ENCODE assay signal across 11 cellular contexts in genomic region chr12:15928870-15929571, GRCh38. TPM values are rescaled to one million over a fixed set of nuclear protein-coding genes. Genes with fewer than 3 reads are reported as not detected.
DNase-seq lines count a peak whose midpoint lies in the region; ATAC-seq and TF ChIP-seq lines count a peak whose summit lies in the region.
"Had no signal": no experiment of that assay in that cellular context is flagged by ENCODE, and none has a peak within 500 bp of the region (broad histone marks: within the 10 kb centered on the region; RNA-seq: fewer than 3 reads in every experiment).

No MANE protein-coding gene starts in this region.

- H3K9ac ChIP-seq in H9 (ENCODE audit: extremely low read depth, insufficient read length, low read length): no peak overlapping the region

- DNase-seq in ACHN (peak; percentile 77), H9 (no peak), body of pancreas (peak; percentile 25 to 67 (median 35)), medulla oblongata (ENCODE audit: extremely low spot score) (peak; percentile 28), EL (no peak)
- DNase-seq in activated CD4-positive, alpha-beta T cell treated with anti-CD3 and anti-CD28 coated beads, Interleukin-2, amount 50 U/mL, for 48 hours: no peak
- DNase-seq: CD4-positive, CD25-positive, alpha-beta regulatory T cell; ovary had no signal

- no peaks in the 10 kb centered on the region for H3K23me2 ChIP-seq in H9 (ENCODE audit: insufficient read length, low read depth, low read length, poor library complexity, severe bottlenecking)

- in situ Hi-C loops in ACHN (cut with HindIII; ENCODE audit: low pct_ligation_motif_present, low pct_unique_long_range_greater_than_20kb, low sequenced_read_pairs): no loop called here

- H3K14ac ChIP-seq in H9 (ENCODE audit: insufficient read depth, low read length): no peak overlapping the region

- peaks cover 0 to 1% (median 0%) of the 10 kb centered on the region in 3 experiments; a peak in 1 of 7 replicates for H3K36me3 Mint-ChIP-seq in H9 (ENCODE audit: insufficient read depth in 1 of 3, low read depth in 3 of 3)

- peaks cover 32 to 40% of the 10 kb centered on the region in 2 experiments for H3K4me1 Mint-ChIP-seq in H9

- no peak overlapping the region for H3K4me3 Mint-ChIP-seq in H9
- H3K4me3 Mint-ChIP-seq: CD4-positive, CD25-positive, alpha-beta regulatory T cell had no signal

- no peak overlapping the region for H3K23ac ChIP-seq in H9 (ENCODE audit: insufficient read length, low read depth, low read length)

- H3K27ac Mint-ChIP-seq in H9: peak overlapping the region in 2 of 3 experiments; percentile 46 to 51; a peak in 1 of 7 replicates
- H3K27ac Mint-ChIP-seq: CD4-positive, CD25-positive, alpha-beta regulatory T cell had no signal

- H3K9me3 ChIP-seq in H9 (ENCODE audit: control insufficient read depth, low read depth, low read length): no peaks in the 10 kb centered on the region
- H3K9me3 ChIP-seq in body of pancreas: no peaks in the 10 kb centered on the region
- H3K9me3 ChIP-seq: adrenal gland, ovary had no signal

- no peaks in the 10 kb centered on the region for H3K79me2 ChIP-seq in H9 (ENCODE audit: insufficient read depth, low read length)

- H3K27ac ChIP-seq in H9 (ENCODE audit: insufficient read length, low read depth, low read length) (no peak overlapping the region), body of pancreas (peak overlapping the region in 2 of 4 donors; percentile 19 to 44)
- H3K27ac ChIP-seq: adrenal gland, ovary had no signal

- no peaks in the 10 kb centered on the region for H3K27me3 Mint-ChIP-seq in H9 (ENCODE audit: low read depth)
- H3K27me3 Mint-ChIP-seq: CD4-positive, CD25-positive, alpha-beta regulatory T cell had no signal

- H3K4me1 ChIP-seq in H9 (ENCODE audit: insufficient read depth, low read length): no peaks in the 10 kb centered on the region; the same call in 1 of the 2 replicates
- peaks cover 15% of the 10 kb centered on the region for H3K4me1 ChIP-seq in body of pancreas

- H3K4me3 ChIP-seq in body of pancreas: no peak overlapping the region
- H3K4me3 ChIP-seq: adrenal gland, ovary had no signal

- no CpG with 5 or more reads among the region's 10 CpGs for WGBS in H9 (ENCODE audit: extremely low coverage, insufficient read length, low lambda C conversion rate)
- 37 to 41% methylated on average over 9 to 10 of the region's 10 CpGs for WGBS in body of pancreas, 2 donors

- no peak overlapping the region for H2BK15ac ChIP-seq in H9 (ENCODE audit: low read depth, low read length)

- no peak overlapping the region for H3T11ph ChIP-seq in H9 (ENCODE audit: low read length)

- ATAC-seq in body of pancreas (peak; percentile 70), HG02885 (IDR thresholded peaks at IDR 0.05; ENCODE audit: poor library complexity, unreplicated experiment) (no peak), HG03196 (IDR thresholded peaks at IDR 0.05; ENCODE audit: unreplicated experiment) (no peak)

- no peak overlapping the region for H3K56ac ChIP-seq in H9 (ENCODE audit: insufficient read length, low read depth, low read length)

- H3K4me2 ChIP-seq in H9 (ENCODE audit: insufficient read depth, insufficient read length, low read length): no peak overlapping the region

- no peaks in the 10 kb centered on the region for H3K79me1 ChIP-seq in H9 (ENCODE audit: insufficient read depth, low read depth, low read length, poor library complexity, severe bottlenecking)

- no peak for TF ChIP-seq CTCF in H9 (conservative IDR thresholded peaks at IDR 0.05)
- TF ChIP-seq CTCF in body of pancreas (IDR thresholded peaks at IDR 0.05): no peak

- no peak overlapping the region for H2AFZ ChIP-seq in H9 (ENCODE audit: low read length)

- no peak overlapping the region for H2BK20ac ChIP-seq in H9 (ENCODE audit: low read depth, low read length, poor library complexity, severe bottlenecking)

- no peaks in the 10 kb centered on the region; a peak in 1 of 5 replicates for H3K9me3 Mint-ChIP-seq in H9

- no peaks in the 10 kb centered on the region for H4K20me1 ChIP-seq in H9 (ENCODE audit: control insufficient read depth, insufficient read depth, insufficient read length)

- H4K91ac ChIP-seq in H9 (ENCODE audit: insufficient read length, low read depth, low read length): no peak overlapping the region

- no peak overlapping the region for H2BK120ac ChIP-seq in H9 (ENCODE audit: low read depth, low read length, poor library complexity, severe bottlenecking)

- H3K18ac ChIP-seq in H9 (ENCODE audit: insufficient read length, low read depth, low read length): no peak overlapping the region

- intact Hi-C loops in body of pancreas (cut with DNase I): no loop called here

- no peaks in the 10 kb centered on the region for H3K27me3 ChIP-seq in H9 (ENCODE audit: insufficient read depth, low read length)
- no peaks in the 10 kb centered on the region for H3K27me3 ChIP-seq in body of pancreas
- H3K27me3 ChIP-seq: adrenal gland, ovary had no signal

- no peak overlapping the region for H2BK12ac ChIP-seq in H9 (ENCODE audit: insufficient read length, low read depth, low read length)

- no peak overlapping the region for H4K5ac ChIP-seq in H9 (ENCODE audit: insufficient read length, low read depth, low read length)

- H4K8ac ChIP-seq in H9 (replicated peaks; ENCODE audit: insufficient read length, low read depth, low read length): no peak overlapping the region

- TF ChIP-seq POLR2A in body of pancreas (IDR thresholded peaks at IDR 0.05): no peak

- no peak overlapping the region for H3K4ac ChIP-seq in H9 (ENCODE audit: low read depth, low read length)

- no peak overlapping the region for H2BK5ac ChIP-seq in H9 (ENCODE audit: insufficient read length, low read length)

- H3K36me3 ChIP-seq in body of pancreas (replicated peaks in 1 of 2; ENCODE audit: insufficient read depth in 1 of 2, low read depth in 2 of 2): no peaks in the 10 kb centered on the region
- H3K36me3 ChIP-seq: adrenal gland, ovary had no signal

- H2AK5ac ChIP-seq in H9 (ENCODE audit: insufficient read length, low read length): no peak overlapping the region

RNA-seq across cellular contexts. Expression of gene DERA, which starts 17.9 kb away (rescaled TPM):
- total RNA-seq in H9 (2021): 20.5 and 20.9 TPM in 2 replicates
- total RNA-seq in body of pancreas: 10 to 100 TPM in 1 of 2 donors, 1 to 10 TPM in 1; 4.9 to 19.7 TPM

RNA-seq across cellular contexts. Expression of gene STRAP, which starts 46.8 kb away (rescaled TPM):
- total RNA-seq in H9 (2021) (210 and 218 TPM in 2 replicates), body of pancreas (10 to 100 TPM; 24.1 to 28.5 TPM)

Comparison
In these comparisons a context has a peak if more than half of its experiments do, and no peak if none do; other contexts are left out.
1. DNase-seq: peak in ACHN (single experiment), body of pancreas (4 of 4) and medulla oblongata (single experiment); none in H9 (single experiment), EL (single experiment) and activated CD4-positive, alpha-beta T cell treated with anti-CD3 and anti-CD28 coated beads, Interleukin-2, amount 50 U/mL, for 48 hours (0 of 2).